Comparison of ENCODE assay signal across 8 cellular contexts in genomic region chrX:18931972-18932371, GRCh38. TPM values are rescaled to one million over a fixed set of nuclear protein-coding genes. Genes with fewer than 3 reads are reported as not detected.
DNase-seq lines count a peak whose midpoint lies in the region; ATAC-seq and TF ChIP-seq lines count a peak whose summit lies in the region.

No MANE protein-coding gene starts in this region.

- no peaks in the 10 kb centered on the region for H3K4me1 Mint-ChIP-seq in effector memory CD8-positive, alpha-beta T cell (ENCODE audit: low read depth in 2 of 2)
- no peaks in the 10 kb centered on the region for H3K4me1 Mint-ChIP-seq in stimulated activated naive CD8-positive, alpha-beta T cell treated with anti-CD3 and anti-CD28 coated beads, Interleukin-15, amount 100 ng/mL, for 72 hours

- H3K9me3 ChIP-seq in AG04450 (ENCODE audit: control insufficient read depth, insufficient read depth, low read length), result no peaks in the 10 kb centered on the region
- H3K9me3 ChIP-seq in RWPE2 (ENCODE audit: severe bottlenecking), result no peaks in the 10 kb centered on the region
- H3K9me3 ChIP-seq in left ventricle myocardium inferior (replicated peaks), result no peaks in the 10 kb centered on the region

- H3K4me3 ChIP-seq in AG04450 (ENCODE audit: low read depth, low read length), result no peak overlapping the region
- no peak overlapping the region for H3K4me3 ChIP-seq in RWPE2 (ENCODE audit: severe bottlenecking)
- H3K4me3 ChIP-seq in left ventricle myocardium inferior, result no peak overlapping the region

- in situ Hi-C loops in GM13977 (cut with MboI; ENCODE audit: low pct_unique_long_range_greater_than_20kb, low sequenced_read_pairs, unreplicated experiment), result no loop called here

- H3K27me3 Mint-ChIP-seq in effector memory CD8-positive, alpha-beta T cell, result no peaks in the 10 kb centered on the region
- no peaks in the 10 kb centered on the region for H3K27me3 Mint-ChIP-seq in stimulated activated naive CD8-positive, alpha-beta T cell treated with anti-CD3 and anti-CD28 coated beads, Interleukin-15, amount 100 ng/mL, for 72 hours

- H3K36me3 ChIP-seq in RWPE2 (ENCODE audit: low read depth) (peaks cover 9% of the 10 kb centered on the region; the same call in 1 of the 2 replicates), left ventricle myocardium inferior (peaks cover 10% of the 10 kb centered on the region)

- ATAC-seq in RWPE2 (ENCODE audit: low read depth) (no peak), HG02798 (IDR thresholded peaks at IDR 0.05; ENCODE audit: poor library complexity, unreplicated experiment) (no peak), GM21360 (IDR thresholded peaks at IDR 0.05; ENCODE audit: unreplicated experiment) (no peak)
- no peak for ATAC-seq in effector memory CD8-positive, alpha-beta T cell (replicated peaks)
- ATAC-seq in stimulated activated naive CD8-positive, alpha-beta T cell treated with anti-CD3 and anti-CD28 coated beads, Interleukin-15, amount 100 ng/mL, for 72 hours, result no peak

- no peak for DNase-seq in AG04450 (ENCODE audit: low read depth, low spot score)
- DNase-seq in GM13977 (ENCODE audit: low spot score), result no peak
- DNase-seq in RWPE2 (ENCODE audit: low spot score), result no peak
- no peak for DNase-seq in left ventricle myocardium inferior
- no peak for DNase-seq in effector memory CD8-positive, alpha-beta T cell
- DNase-seq in stimulated activated naive CD8-positive, alpha-beta T cell treated with anti-CD3 and anti-CD28 coated beads, Interleukin-15, amount 100 ng/mL, for 72 hours, result no peak

- no peaks in the 10 kb centered on the region for H3K27me3 ChIP-seq in AG04450 (ENCODE audit: control insufficient read depth, insufficient read depth, low read length)
- no peaks in the 10 kb centered on the region for H3K27me3 ChIP-seq in RWPE2 (ENCODE audit: insufficient read depth, poor library complexity, severe bottlenecking)
- H3K27me3 ChIP-seq in left ventricle myocardium inferior (ENCODE audit: low read depth), result no peaks in the 10 kb centered on the region

- H3K4me1 ChIP-seq in RWPE2 (ENCODE audit: insufficient read depth, poor library complexity, severe bottlenecking) (no peaks in the 10 kb centered on the region), left ventricle myocardium inferior (no peaks in the 10 kb centered on the region)

- no peaks in the 10 kb centered on the region for H3K9me3 Mint-ChIP-seq in effector memory CD8-positive, alpha-beta T cell
- no peaks in the 10 kb centered on the region for H3K9me3 Mint-ChIP-seq in stimulated activated naive CD8-positive, alpha-beta T cell treated with anti-CD3 and anti-CD28 coated beads, Interleukin-15, amount 100 ng/mL, for 72 hours

- POLR2A ChIA-PET in AG04450 (lab: Yijun Ruan, JAX), result no interaction called here

- no peak overlapping the region for H3K27ac Mint-ChIP-seq in effector memory CD8-positive, alpha-beta T cell
- no peak overlapping the region for H3K27ac Mint-ChIP-seq in stimulated activated naive CD8-positive, alpha-beta T cell treated with anti-CD3 and anti-CD28 coated beads, Interleukin-15, amount 100 ng/mL, for 72 hours

- no peak overlapping the region for H3K4me3 Mint-ChIP-seq in effector memory CD8-positive, alpha-beta T cell
- H3K4me3 Mint-ChIP-seq in stimulated activated naive CD8-positive, alpha-beta T cell treated with anti-CD3 and anti-CD28 coated beads, Interleukin-15, amount 100 ng/mL, for 72 hours, result no peak overlapping the region

- intact Hi-C loops in left ventricle myocardium inferior (cut with micrococcal nuclease), result no loop called here

- peak; percentile 53 for TF ChIP-seq CTCF in AG04450 (IDR thresholded peaks at IDR 0.05; ENCODE audit: low read depth, low read length)
- TF ChIP-seq CTCF in GM13977 (IDR thresholded peaks at IDR 0.05; ENCODE audit: extremely low read depth, insufficient read depth, missing control alignments), result peak; percentile 29
- peak; percentile 35 for TF ChIP-seq CTCF in RWPE2 (IDR thresholded peaks at IDR 0.05; ENCODE audit: poor library complexity, severe bottlenecking)
- peak; percentile 45 for TF ChIP-seq CTCF in left ventricle myocardium inferior (IDR thresholded peaks at IDR 0.05; ENCODE audit: borderline replicate concordance)

- H3K27ac ChIP-seq in AG04450 (ENCODE audit: low read depth, low read length), result no peak overlapping the region
- no peak overlapping the region for H3K27ac ChIP-seq in RWPE2 (ENCODE audit: poor library complexity, severe bottlenecking)
- no peak overlapping the region for H3K27ac ChIP-seq in left ventricle myocardium inferior (replicated peaks)

- peaks cover 17% of the 10 kb centered on the region for H3K36me3 Mint-ChIP-seq in effector memory CD8-positive, alpha-beta T cell (ENCODE audit: insufficient read depth)

- CTCF ChIA-PET in AG04450 (lab: Charles Lee), result interaction anchor here (0.6 to 5.9 kb wide), 12 partner anchors 10 to 540 kb away, joined by 3 to 51 read pairs (median 4); partner anchors contain the start of gene ADGRG2

RNA-seq across cellular contexts. Expression of gene PHKA2, which starts 51.9 kb away (rescaled TPM):
- polyA plus RNA-seq in AG04450 (2011; rRNA removed), result 12.3 and 13.1 TPM in 2 replicates
- polyA minus RNA-seq in AG04450 (2011; rRNA and poly(A)+ RNA removed), result 16.3 and 20.1 TPM in 2 replicates
- total RNA-seq in left ventricle myocardium inferior, result 41.2 TPM
